Comparison of ENCODE assay signal across 1 cellular context in the genomic region with DNA sequence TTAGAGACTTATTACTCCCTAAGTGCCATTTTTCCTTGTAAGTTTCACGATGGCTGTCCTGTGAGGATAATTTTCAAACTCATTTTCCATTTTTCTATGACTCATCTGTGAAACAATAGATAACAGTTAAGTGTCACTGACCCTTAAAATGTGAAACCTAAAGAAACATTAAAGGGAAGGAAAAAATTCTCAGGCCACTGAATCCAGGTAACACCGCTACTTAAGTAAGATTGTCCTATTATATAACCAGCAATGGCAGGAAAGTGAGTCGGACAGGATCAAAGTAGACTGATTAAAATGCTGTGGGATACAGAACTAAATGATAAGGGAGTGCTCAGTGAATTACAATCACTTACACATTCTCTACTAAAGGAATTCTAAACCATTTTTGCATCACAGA.
TF ChIP-seq lines count a peak whose summit lies in the region.

No MANE protein-coding gene starts in this region.

TF ChIP-seq in K562, 482 proteins besides CTCF, POLR2A, EP300 and RAD21 (continued from another document and continues in another):
- TF ChIP-seq, protein P1, sequence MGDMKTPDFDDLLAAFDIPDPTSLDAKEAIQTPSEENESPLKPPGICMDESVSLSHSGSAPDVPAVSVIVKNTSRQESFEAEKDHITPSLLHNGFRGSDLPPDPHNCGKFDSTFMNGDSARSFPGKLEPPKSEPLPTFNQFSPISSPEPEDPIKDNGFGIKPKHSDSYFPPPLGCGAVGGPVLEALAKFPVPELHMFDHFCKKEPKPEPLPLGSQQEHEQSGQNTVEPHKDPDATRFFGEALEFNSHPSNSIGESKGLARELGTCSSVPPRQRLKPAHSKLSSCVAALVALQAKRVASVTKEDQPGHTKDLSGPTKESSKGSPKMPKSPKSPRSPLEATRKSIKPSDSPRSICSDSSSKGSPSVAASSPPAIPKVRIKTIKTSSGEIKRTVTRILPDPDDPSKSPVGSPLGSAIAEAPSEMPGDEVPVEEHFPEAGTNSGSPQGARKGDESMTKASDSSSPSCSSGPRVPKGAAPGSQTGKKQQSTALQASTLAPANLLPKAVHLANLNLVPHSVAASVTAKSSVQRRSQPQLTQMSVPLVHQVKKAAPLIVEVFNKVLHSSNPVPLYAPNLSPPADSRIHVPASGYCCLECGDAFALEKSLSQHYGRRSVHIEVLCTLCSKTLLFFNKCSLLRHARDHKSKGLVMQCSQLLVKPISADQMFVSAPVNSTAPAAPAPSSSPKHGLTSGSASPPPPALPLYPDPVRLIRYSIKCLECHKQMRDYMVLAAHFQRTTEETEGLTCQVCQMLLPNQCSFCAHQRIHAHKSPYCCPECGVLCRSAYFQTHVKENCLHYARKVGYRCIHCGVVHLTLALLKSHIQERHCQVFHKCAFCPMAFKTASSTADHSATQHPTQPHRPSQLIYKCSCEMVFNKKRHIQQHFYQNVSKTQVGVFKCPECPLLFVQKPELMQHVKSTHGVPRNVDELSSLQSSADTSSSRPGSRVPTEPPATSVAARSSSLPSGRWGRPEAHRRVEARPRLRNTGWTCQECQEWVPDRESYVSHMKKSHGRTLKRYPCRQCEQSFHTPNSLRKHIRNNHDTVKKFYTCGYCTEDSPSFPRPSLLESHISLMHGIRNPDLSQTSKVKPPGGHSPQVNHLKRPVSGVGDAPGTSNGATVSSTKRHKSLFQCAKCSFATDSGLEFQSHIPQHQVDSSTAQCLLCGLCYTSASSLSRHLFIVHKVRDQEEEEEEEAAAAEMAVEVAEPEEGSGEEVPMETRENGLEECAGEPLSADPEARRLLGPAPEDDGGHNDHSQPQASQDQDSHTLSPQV (IDR thresholded peaks at IDR 0.05), result no peak
- TF ChIP-seq, protein P2, sequence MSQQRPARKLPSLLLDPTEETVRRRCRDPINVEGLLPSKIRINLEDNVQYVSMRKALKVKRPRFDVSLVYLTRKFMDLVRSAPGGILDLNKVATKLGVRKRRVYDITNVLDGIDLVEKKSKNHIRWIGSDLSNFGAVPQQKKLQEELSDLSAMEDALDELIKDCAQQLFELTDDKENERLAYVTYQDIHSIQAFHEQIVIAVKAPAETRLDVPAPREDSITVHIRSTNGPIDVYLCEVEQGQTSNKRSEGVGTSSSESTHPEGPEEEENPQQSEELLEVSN (IDR thresholded peaks at IDR 0.05; ENCODE audit: borderline replicate concordance in 1 of 2, extremely low read depth in 1 of 2, insufficient read depth in 1 of 2, insufficient read length in 1 of 2, low read depth in 1 of 2, low read length in 1 of 2, poor library complexity in 1 of 2, severe bottlenecking in 1 of 2), result no peak
- no peak for TF ChIP-seq GABPB1 (CRISPR knock-in tag; IDR thresholded peaks at IDR 0.05)
- no peak for TF ChIP-seq PRPF4 (IDR thresholded peaks at IDR 0.05; ENCODE audit: insufficient read depth, low read depth, low read length, poor library complexity, severe bottlenecking)
- TF ChIP-seq, protein P3, sequence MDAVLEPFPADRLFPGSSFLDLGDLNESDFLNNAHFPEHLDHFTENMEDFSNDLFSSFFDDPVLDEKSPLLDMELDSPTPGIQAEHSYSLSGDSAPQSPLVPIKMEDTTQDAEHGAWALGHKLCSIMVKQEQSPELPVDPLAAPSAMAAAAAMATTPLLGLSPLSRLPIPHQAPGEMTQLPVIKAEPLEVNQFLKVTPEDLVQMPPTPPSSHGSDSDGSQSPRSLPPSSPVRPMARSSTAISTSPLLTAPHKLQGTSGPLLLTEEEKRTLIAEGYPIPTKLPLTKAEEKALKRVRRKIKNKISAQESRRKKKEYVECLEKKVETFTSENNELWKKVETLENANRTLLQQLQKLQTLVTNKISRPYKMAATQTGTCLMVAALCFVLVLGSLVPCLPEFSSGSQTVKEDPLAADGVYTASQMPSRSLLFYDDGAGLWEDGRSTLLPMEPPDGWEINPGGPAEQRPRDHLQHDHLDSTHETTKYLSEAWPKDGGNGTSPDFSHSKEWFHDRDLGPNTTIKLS (IDR thresholded peaks at IDR 0.05; ENCODE audit: borderline replicate concordance, low read depth), result no peak
- TF ChIP-seq HNRNPL (IDR thresholded peaks at IDR 0.05; ENCODE audit: low read depth, low read length), result no peak
- TF ChIP-seq ZNF584 (CRISPR knock-in tag; IDR thresholded peaks at IDR 0.05; ENCODE audit: low read depth), result no peak
- TF ChIP-seq BRD4 (IDR thresholded peaks at IDR 0.05), result no peak
- TF ChIP-seq ZNF551 (CRISPR knock-in tag; IDR thresholded peaks at IDR 0.05), result no peak
- peak; percentile 37; the same call in 1 of the 2 replicates for TF ChIP-seq FOXM1 (IDR thresholded peaks at IDR 0.05; ENCODE audit: low read depth)
- TF ChIP-seq FOXM1 (CRISPR knock-in tag; IDR thresholded peaks at IDR 0.05; ENCODE audit: low read depth), result no peak
- TF ChIP-seq LCOR (CRISPR knock-in tag; IDR thresholded peaks at IDR 0.05), result no peak
- TF ChIP-seq PHF21A (IDR thresholded peaks at IDR 0.05; ENCODE audit: borderline replicate concordance, low read depth), result no peak
- TF ChIP-seq ZNF174 (CRISPR knock-in tag; IDR thresholded peaks at IDR 0.05), result no peak
- no peak for TF ChIP-seq MYNN (IDR thresholded peaks at IDR 0.05)
- TF ChIP-seq MYNN (CRISPR knock-in tag; IDR thresholded peaks at IDR 0.05), result no peak
- TF ChIP-seq CAMTA2 (CRISPR knock-in tag; conservative IDR thresholded peaks at IDR 0.05), result no peak
- 0 out of 2 replicates have a peak, but pooled peaks have one; percentile 60 for TF ChIP-seq ZEB2 (IDR thresholded peaks at IDR 0.05)
- TF ChIP-seq ZNF324 (CRISPR knock-in tag; IDR thresholded peaks at IDR 0.05), result no peak
- TF ChIP-seq ZNF239 (CRISPR knock-in tag; IDR thresholded peaks at IDR 0.05), result no peak
- TF ChIP-seq, protein P4, sequence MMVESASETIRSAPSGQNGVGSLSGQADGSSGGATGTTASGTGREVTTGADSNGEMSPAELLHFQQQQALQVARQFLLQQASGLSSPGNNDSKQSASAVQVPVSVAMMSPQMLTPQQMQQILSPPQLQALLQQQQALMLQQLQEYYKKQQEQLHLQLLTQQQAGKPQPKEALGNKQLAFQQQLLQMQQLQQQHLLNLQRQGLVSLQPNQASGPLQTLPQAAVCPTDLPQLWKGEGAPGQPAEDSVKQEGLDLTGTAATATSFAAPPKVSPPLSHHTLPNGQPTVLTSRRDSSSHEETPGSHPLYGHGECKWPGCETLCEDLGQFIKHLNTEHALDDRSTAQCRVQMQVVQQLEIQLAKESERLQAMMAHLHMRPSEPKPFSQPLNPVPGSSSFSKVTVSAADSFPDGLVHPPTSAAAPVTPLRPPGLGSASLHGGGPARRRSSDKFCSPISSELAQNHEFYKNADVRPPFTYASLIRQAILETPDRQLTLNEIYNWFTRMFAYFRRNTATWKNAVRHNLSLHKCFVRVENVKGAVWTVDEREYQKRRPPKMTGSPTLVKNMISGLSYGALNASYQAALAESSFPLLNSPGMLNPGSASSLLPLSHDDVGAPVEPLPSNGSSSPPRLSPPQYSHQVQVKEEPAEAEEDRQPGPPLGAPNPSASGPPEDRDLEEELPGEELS (CRISPR knock-in tag; IDR thresholded peaks at IDR 0.05; ENCODE audit: borderline replicate concordance), result no peak
- no peak for TF ChIP-seq ZNF146 (CRISPR knock-in tag; IDR thresholded peaks at IDR 0.05; ENCODE audit: unreplicated experiment)
- TF ChIP-seq ZNF232 (CRISPR knock-in tag; IDR thresholded peaks at IDR 0.05), result no peak
- TF ChIP-seq HSF4 (CRISPR knock-in tag; IDR thresholded peaks at IDR 0.05; ENCODE audit: borderline replicate concordance), result no peak
- TF ChIP-seq HCFC1 (IDR thresholded peaks at IDR 0.05; ENCODE audit: low read depth, low read length), result no peak
- no peak for TF ChIP-seq MBD2 (IDR thresholded peaks at IDR 0.05; ENCODE audit: borderline replicate concordance, low read depth)
- TF ChIP-seq CBFA2T2 (conservative IDR thresholded peaks at IDR 0.05), result 0 out of 2 replicates have a peak, but pooled peaks have one; percentile 16
- no peak for TF ChIP-seq ZNF140 (CRISPR knock-in tag; IDR thresholded peaks at IDR 0.05)
- no peak for TF ChIP-seq ZNF212 (CRISPR knock-in tag; IDR thresholded peaks at IDR 0.05)
- no peak for TF ChIP-seq ZKSCAN1 (IDR thresholded peaks at IDR 0.05; ENCODE audit: low read depth, low read length)
- no peak for TF ChIP-seq NFIC (IDR thresholded peaks at IDR 0.05)
- no peak for TF ChIP-seq THRAP3 (IDR thresholded peaks at IDR 0.05; ENCODE audit: borderline replicate concordance)
- TF ChIP-seq DACH1 (IDR thresholded peaks at IDR 0.05; ENCODE audit: partially characterized antibody), result peak; percentile 11
- no peak for TF ChIP-seq CHCHD3 (CRISPR knock-in tag; IDR thresholded peaks at IDR 0.05)
- no peak for TF ChIP-seq ZNF699 (CRISPR knock-in tag; IDR thresholded peaks at IDR 0.05; ENCODE audit: insufficient replicate concordance)
- no peak for TF ChIP-seq POLR3G (IDR thresholded peaks at IDR 0.05; ENCODE audit: extremely low read depth, insufficient read length, insufficient replicate concordance)
- TF ChIP-seq SMAD1 (IDR thresholded peaks at IDR 0.05; ENCODE audit: low read depth, low read length, partially characterized antibody), result no peak
- TF ChIP-seq SMAD2 (IDR thresholded peaks at IDR 0.05; ENCODE audit: low read depth, low read length), result no peak
- no peak for TF ChIP-seq ZNF311 (CRISPR knock-in tag; IDR thresholded peaks at IDR 0.05)
- TF ChIP-seq ADNP (tag; IDR thresholded peaks at IDR 0.05), result 0 out of 2 replicates have a peak, but pooled peaks have one; percentile 49
- peak; percentile 44; the same call in 1 of the 2 replicates for TF ChIP-seq CBFA2T3 (IDR thresholded peaks at IDR 0.05)
- no peak for TF ChIP-seq ZFP1 (CRISPR knock-in tag; IDR thresholded peaks at IDR 0.05)
- TF ChIP-seq HMGN3 (IDR thresholded peaks at IDR 0.05; ENCODE audit: borderline replicate concordance, extremely low read depth, insufficient read length, low read depth, low read length), result no peak
- TF ChIP-seq ZC3H11A (IDR thresholded peaks at IDR 0.05; ENCODE audit: low read depth, low read length), result no peak
- TF ChIP-seq MYBL2 (IDR thresholded peaks at IDR 0.05; ENCODE audit: low read depth), result peak; percentile 42; the same call in 1 of the 2 replicates
- TF ChIP-seq MYBL2 (CRISPR knock-in tag; IDR thresholded peaks at IDR 0.05; ENCODE audit: borderline replicate concordance), result no peak
- TF ChIP-seq, protein P5, sequence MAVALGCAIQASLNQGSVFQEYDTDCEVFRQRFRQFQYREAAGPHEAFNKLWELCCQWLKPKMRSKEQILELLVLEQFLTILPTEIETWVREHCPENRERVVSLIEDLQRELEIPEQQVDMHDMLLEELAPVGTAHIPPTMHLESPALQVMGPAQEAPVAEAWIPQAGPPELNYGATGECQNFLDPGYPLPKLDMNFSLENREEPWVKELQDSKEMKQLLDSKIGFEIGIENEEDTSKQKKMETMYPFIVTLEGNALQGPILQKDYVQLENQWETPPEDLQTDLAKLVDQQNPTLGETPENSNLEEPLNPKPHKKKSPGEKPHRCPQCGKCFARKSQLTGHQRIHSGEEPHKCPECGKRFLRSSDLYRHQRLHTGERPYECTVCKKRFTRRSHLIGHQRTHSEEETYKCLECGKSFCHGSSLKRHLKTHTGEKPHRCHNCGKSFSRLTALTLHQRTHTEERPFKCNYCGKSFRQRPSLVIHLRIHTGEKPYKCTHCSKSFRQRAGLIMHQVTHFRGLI (CRISPR knock-in tag; IDR thresholded peaks at IDR 0.05), result no peak
- peak; percentile 97 for TF ChIP-seq FOSL1 (tag; conservative IDR thresholded peaks at IDR 0.05)
- no peak for TF ChIP-seq SRF (CRISPR knock-in tag; IDR thresholded peaks at IDR 0.05)
- TF ChIP-seq LEF1 (IDR thresholded peaks at IDR 0.05), result peak; percentile 61; the same call in 1 of the 2 replicates
- TF ChIP-seq PYGO2 (tag; IDR thresholded peaks at IDR 0.05), result no peak
- TF ChIP-seq MECOM (CRISPR knock-in tag; IDR thresholded peaks at IDR 0.05), result 0 out of 2 replicates have a peak, but pooled peaks have one; percentile 25
- TF ChIP-seq CTBP1 (IDR thresholded peaks at IDR 0.05; ENCODE audit: borderline replicate concordance), result no peak
- no peak for TF ChIP-seq ZNF165 (CRISPR knock-in tag; IDR thresholded peaks at IDR 0.05; ENCODE audit: borderline replicate concordance)
- TF ChIP-seq, protein P6, sequence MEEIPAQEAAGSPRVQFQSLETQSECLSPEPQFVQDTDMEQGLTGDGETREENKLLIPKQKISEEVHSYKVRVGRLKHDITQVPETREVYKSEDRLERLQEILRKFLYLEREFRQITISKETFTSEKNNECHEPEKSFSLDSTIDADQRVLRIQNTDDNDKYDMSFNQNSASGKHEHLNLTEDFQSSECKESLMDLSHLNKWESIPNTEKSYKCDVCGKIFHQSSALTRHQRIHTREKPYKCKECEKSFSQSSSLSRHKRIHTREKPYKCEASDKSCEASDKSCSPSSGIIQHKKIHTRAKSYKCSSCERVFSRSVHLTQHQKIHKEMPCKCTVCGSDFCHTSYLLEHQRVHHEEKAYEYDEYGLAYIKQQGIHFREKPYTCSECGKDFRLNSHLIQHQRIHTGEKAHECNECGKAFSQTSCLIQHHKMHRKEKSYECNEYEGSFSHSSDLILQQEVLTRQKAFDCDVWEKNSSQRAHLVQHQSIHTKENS (CRISPR knock-in tag; IDR thresholded peaks at IDR 0.05), result no peak
- no peak for TF ChIP-seq RBM15 (IDR thresholded peaks at IDR 0.05; ENCODE audit: insufficient read depth, low read length)
- TF ChIP-seq, protein P7, sequence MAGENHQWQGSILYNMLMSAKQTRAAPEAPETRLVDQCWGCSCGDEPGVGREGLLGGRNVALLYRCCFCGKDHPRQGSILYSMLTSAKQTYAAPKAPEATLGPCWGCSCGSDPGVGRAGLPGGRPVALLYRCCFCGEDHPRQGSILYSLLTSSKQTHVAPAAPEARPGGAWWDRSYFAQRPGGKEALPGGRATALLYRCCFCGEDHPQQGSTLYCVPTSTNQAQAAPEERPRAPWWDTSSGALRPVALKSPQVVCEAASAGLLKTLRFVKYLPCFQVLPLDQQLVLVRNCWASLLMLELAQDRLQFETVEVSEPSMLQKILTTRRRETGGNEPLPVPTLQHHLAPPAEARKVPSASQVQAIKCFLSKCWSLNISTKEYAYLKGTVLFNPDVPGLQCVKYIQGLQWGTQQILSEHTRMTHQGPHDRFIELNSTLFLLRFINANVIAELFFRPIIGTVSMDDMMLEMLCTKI (IDR thresholded peaks at IDR 0.05; ENCODE audit: partially characterized antibody), result no peak
- no peak for TF ChIP-seq ZZZ3 (IDR thresholded peaks at IDR 0.05)
- no peak for TF ChIP-seq ZNF695 (CRISPR knock-in tag; IDR thresholded peaks at IDR 0.05)
- no peak for TF ChIP-seq CREB1 (IDR thresholded peaks at IDR 0.05)
- TF ChIP-seq CREB1 (CRISPR knock-in tag; IDR thresholded peaks at IDR 0.05), result no peak
